Comparison of ENCODE assay signal across 9 cellular contexts in genomic region chr14:65478596-65478995, GRCh38.
DNase-seq lines count a peak whose midpoint lies in the region; ATAC-seq and TF ChIP-seq lines count a peak whose summit lies in the region.
"Had no signal": no experiment of that assay in that cellular context is flagged by ENCODE, and none has a peak within 500 bp of the region (broad histone marks: within the 10 kb centered on the region; RNA-seq: fewer than 3 reads in every experiment).

No MANE protein-coding gene starts in this region.

- H3K27ac Mint-ChIP-seq in HFFc6 (peak overlapping the region; percentile 68), activated B cell treated with CpG ODN at 0.5 μM for 24 hours (no peak overlapping the region)

- no peak overlapping the region for H2AFZ ChIP-seq in mesenchymal stem cell (ENCODE audit: low read depth, low read length)

- H3K36me3 ChIP-seq in mesenchymal stem cell (ENCODE audit: control insufficient read depth in 1 of 2, insufficient read depth in 2 of 2, low read depth in 1 of 2, low read length in 2 of 2): peaks cover 0 to 21% of the 10 kb centered on the region in 2 experiments
- no peaks in the 10 kb centered on the region for H3K36me3 ChIP-seq in psoas muscle (ENCODE audit: insufficient read depth in 1 of 2, low read depth in 1 of 2)

- H4K8ac ChIP-seq in mesenchymal stem cell (ENCODE audit: low read length): no peak overlapping the region

- H3K27me3 ChIP-seq in mesenchymal stem cell (ENCODE audit: control insufficient read depth in 1 of 2, insufficient read depth in 1 of 2, low read length in 2 of 2): no peaks in the 10 kb centered on the region
- H3K27me3 ChIP-seq in psoas muscle (ENCODE audit: insufficient read depth in 3 of 3, low read length in 2 of 3): no peaks in the 10 kb centered on the region

- no peak for TF ChIP-seq CTCF in HFFc6 (IDR thresholded peaks at IDR 0.05)
- TF ChIP-seq CTCF in activated B cell treated with CpG ODN at 0.5 μM for 24 hours (IDR thresholded peaks at IDR 0.05): no peak
- TF ChIP-seq CTCF in psoas muscle (IDR thresholded peaks at IDR 0.05): no peak

- no peak overlapping the region for H3K23ac ChIP-seq in mesenchymal stem cell (ENCODE audit: low read length in 2 of 2)

- no peak overlapping the region for H3K4me2 ChIP-seq in mesenchymal stem cell (ENCODE audit: low read length, poor library complexity, severe bottlenecking)

- peaks cover 16% of the 10 kb centered on the region for H3K79me1 ChIP-seq in mesenchymal stem cell (replicated peaks; ENCODE audit: low read length, poor library complexity, severe bottlenecking)

- no peak overlapping the region for H2BK15ac ChIP-seq in mesenchymal stem cell (ENCODE audit: low read depth, poor library complexity, severe bottlenecking)

- POLR2A ChIA-PET in activated B cell treated with CpG ODN at 0.5 μM for 24 hours (lab: Charles Lee): interaction anchor here (0.5 kb wide), 1 partner anchor 21 kb away, joined by 3 read pairs; no protein-coding TSS in a partner anchor

- H3K27ac ChIP-seq in mesenchymal stem cell (ENCODE audit: low read length, poor library complexity, severe bottlenecking) (no peak overlapping the region), psoas muscle (no peak overlapping the region)

- no peak overlapping the region for H2BK5ac ChIP-seq in mesenchymal stem cell (ENCODE audit: low read depth, low read length, poor library complexity, severe bottlenecking)

- no peak overlapping the region for H3K4me3 ChIP-seq in mesenchymal stem cell (ENCODE audit: insufficient read depth in 1 of 2, low read depth in 1 of 2, low read length in 2 of 2)
- H3K4me3 ChIP-seq in psoas muscle: no peak overlapping the region

- no peak overlapping the region for H3K14ac ChIP-seq in mesenchymal stem cell (ENCODE audit: low read length in 2 of 2)

- ATAC-seq in activated B cell treated with CpG ODN at 0.5 μM for 24 hours (ENCODE audit: low read depth) (peak; percentile 38), HG02588 (IDR thresholded peaks at IDR 0.05; ENCODE audit: unreplicated experiment) (no peak), psoas muscle (no peak)

- no peak overlapping the region for H2AK5ac ChIP-seq in mesenchymal stem cell (ENCODE audit: low read length, severe bottlenecking)

- H2BK120ac ChIP-seq in mesenchymal stem cell (ENCODE audit: low read depth, low read length): no peak overlapping the region

- WGBS in mesenchymal stem cell: 67% methylated on average over 1 of the region's 1 CpG
- 67 to 91% (median 82%) methylated on average over 1 of the region's 1 CpG for WGBS in psoas muscle, 3 donors

- H4K91ac ChIP-seq in mesenchymal stem cell (ENCODE audit: low read length): no peak overlapping the region

- H3K4me1 ChIP-seq in mesenchymal stem cell (ENCODE audit: control insufficient read depth, insufficient read depth, low read depth, low read length) (peaks cover 5% of the 10 kb centered on the region), psoas muscle (peaks cover 4% of the 10 kb centered on the region)

- no peaks in the 10 kb centered on the region for H3K9me3 Mint-ChIP-seq in HFFc6
- no peaks in the 10 kb centered on the region for H3K9me3 Mint-ChIP-seq in activated B cell treated with CpG ODN at 0.5 μM for 24 hours

- CTCF ChIA-PET in activated B cell treated with CpG ODN at 0.5 μM for 24 hours (lab: Charles Lee): no interaction called here

- peaks cover 49% of the 10 kb centered on the region for H3K4me1 Mint-ChIP-seq in HFFc6 (ENCODE audit: low read depth)
- H3K4me1 Mint-ChIP-seq in activated B cell treated with CpG ODN at 0.5 μM for 24 hours: peaks cover 80% of the 10 kb centered on the region

- H3K9me3 ChIP-seq in mesenchymal stem cell (ENCODE audit: control insufficient read depth, low read length) (no peaks in the 10 kb centered on the region), psoas muscle (no peaks in the 10 kb centered on the region)

- H3K4me3 Mint-ChIP-seq in HFFc6: peak overlapping the region; percentile 42
- H3K4me3 Mint-ChIP-seq in activated B cell treated with CpG ODN at 0.5 μM for 24 hours: no peak overlapping the region

- H3K9ac ChIP-seq in mesenchymal stem cell (ENCODE audit: low read length): no peak overlapping the region

- DNase-seq in DMS153 (lab: John Stamatoyannopoulos, UW): peak; percentile 84
- peak; percentile 48 for DNase-seq in HFFc6
- DNase-seq in activated B cell treated with CpG ODN at 0.5 μM for 24 hours: no peak
- DNase-seq in mesenchymal stem cell: peak; percentile 31
- DNase-seq in psoas muscle: no peak
- DNase-seq in NCI-H1694 (lab: John Stamatoyannopoulos, UW): no peak
- no peak for DNase-seq in mucosa of gallbladder (ENCODE audit: low spot score)
- DNase-seq: stimulated activated naive CD4-positive, alpha-beta T cell had no signal

- H3K36me3 Mint-ChIP-seq in HFFc6 (ENCODE audit: low read depth) (no peaks in the 10 kb centered on the region), activated B cell treated with CpG ODN at 0.5 μM for 24 hours (ENCODE audit: low read depth) (peaks cover 32% of the 10 kb centered on the region)

- no peak overlapping the region for H3K4ac ChIP-seq in mesenchymal stem cell (ENCODE audit: low read depth in 1 of 2, low read length in 2 of 2)

- H3K27me3 Mint-ChIP-seq in HFFc6 (ENCODE audit: insufficient read depth): no peaks in the 10 kb centered on the region; the same call in 1 of the 2 replicates
- no peaks in the 10 kb centered on the region for H3K27me3 Mint-ChIP-seq in activated B cell treated with CpG ODN at 0.5 μM for 24 hours

- H3K18ac ChIP-seq in mesenchymal stem cell (ENCODE audit: low read depth in 1 of 2, low read length in 2 of 2): no peak overlapping the region

- no peak overlapping the region for H2BK12ac ChIP-seq in mesenchymal stem cell (ENCODE audit: low read length in 2 of 2)

- intact Hi-C loops in activated B cell treated with CpG ODN at 0.5 μM for 24 hours (cut with micrococcal nuclease): loop anchor here (5.0 kb wide), 1 partner anchor 34 kb away; no protein-coding TSS in a partner anchor
- intact Hi-C loops in psoas muscle (cut with DNase I): no loop called here

Comparison
In these comparisons a context has a peak if more than half of its experiments do, and no peak if none do; other contexts are left out.
1. DNase-seq: peak in DMS153 (single experiment), HFFc6 (single experiment) and mesenchymal stem cell (single experiment); none in activated B cell treated with CpG ODN at 0.5 μM for 24 hours (single experiment), psoas muscle (0 of 2), NCI-H1694 (single experiment) and mucosa of gallbladder (single experiment).